In genomic region chr7:77464589-77464988, GRCh38 we compare ENCODE assay signal across 21 cellular contexts. TPM values are rescaled to one million over a fixed set of nuclear protein-coding genes. Genes with fewer than 3 reads are reported as not detected.
DNase-seq lines count a peak whose midpoint lies in the region; ATAC-seq and TF ChIP-seq lines count a peak whose summit lies in the region.
"Had no signal": no experiment of that assay in that cellular context is flagged by ENCODE, and none has a peak within 500 bp of the region (broad histone marks: within the 10 kb centered on the region; RNA-seq: fewer than 3 reads in every experiment).

No MANE protein-coding gene starts in this region.

- POLR2A ChIA-PET in SK-N-SH (lab: Yijun Ruan, JAX), result no interaction called here

- H2AFZ ChIP-seq in SK-N-SH (ENCODE audit: low read depth), result no peak overlapping the region

- H3K27me3 ChIP-seq in subcutaneous abdominal adipose tissue (ENCODE audit: control insufficient read depth in 5 of 5, insufficient read depth in 4 of 5, low read length in 5 of 5) (no peaks in the 10 kb centered on the region), SK-N-SH (ENCODE audit: insufficient read depth) (no peaks in the 10 kb centered on the region)
- H3K27me3 ChIP-seq: cardiac muscle cell, tibial nerve had no signal

- no peaks in the 10 kb centered on the region for H3K9me3 Mint-ChIP-seq in activated T-cell treated with anti-CD3 and anti-CD28 coated beads, Interleukin-2, amount 50 U/mL, for 24 hours
- H3K9me3 Mint-ChIP-seq: T-helper 1 cell treated with Interleukin-12 subunit alpha and Interleukin-12 subunit beta and Interleukin-4 antibody, amounts not matched to agents 30 μg/mL and 1 μg/mL, for 36 hours had no signal

- H3K36me3 Mint-ChIP-seq in activated T-cell treated with anti-CD3 and anti-CD28 coated beads, Interleukin-2, amount 50 U/mL, for 24 hours (ENCODE audit: low read depth), result no peaks in the 10 kb centered on the region
- H3K36me3 Mint-ChIP-seq: CD8-positive, alpha-beta T cell; mesothelial cell of epicardium had no signal

- TF ChIP-seq EP300 in SK-N-SH (IDR thresholded peaks at IDR 0.05; ENCODE audit: borderline replicate concordance in 1 of 2, low read depth in 1 of 2, low read length in 1 of 2), result no peak

- no peak for TF ChIP-seq CTCF in SK-N-SH (IDR thresholded peaks at IDR 0.05)

- WGBS in SK-N-SH (ENCODE audit: low lambda C conversion rate), result 91% methylated on average over 4 of the region's 4 CpGs

- no peak overlapping the region for H3K4me3 Mint-ChIP-seq in activated T-cell treated with anti-CD3 and anti-CD28 coated beads, Interleukin-2, amount 50 U/mL, for 24 hours
- H3K4me3 Mint-ChIP-seq: CD8-positive, alpha-beta T cell; mesothelial cell of epicardium; T-helper 1 cell treated with Interleukin-12 subunit alpha and Interleukin-12 subunit beta and Interleukin-4 antibody, amounts not matched to agents 30 μg/mL and 1 μg/mL, for 36 hours had no signal

- H3K4me1 Mint-ChIP-seq in activated T-cell treated with anti-CD3 and anti-CD28 coated beads, Interleukin-2, amount 50 U/mL, for 24 hours (ENCODE audit: low read depth), result peaks cover 19% of the 10 kb centered on the region
- H3K4me1 Mint-ChIP-seq: mesothelial cell of epicardium had no signal

- no peak for DNase-seq in activated T-cell treated with anti-CD3 and anti-CD28 coated beads, Interleukin-2, amount 50 U/mL, for 24 hours
- DNase-seq in activated T-cell treated with anti-CD3 and anti-CD28 coated beads, Interleukin-2, amount 50 U/mL, for 48 hours, result no peak
- no peak for DNase-seq in NCI-H526 (lab: John Stamatoyannopoulos, UW)
- no peak for DNase-seq in activated effector memory CD4-positive, alpha-beta T cell treated with anti-CD3 and anti-CD28 coated beads, Interleukin-2, amount 50 U/mL, for 16 hours
- DNase-seq in SK-N-SH, result no peak
- DNase-seq: activated CD4-positive, alpha-beta T cell treated with anti-CD3 and anti-CD28 coated beads, Interleukin-2, amount 50 U/mL, for 48 hours; activated naive CD4-positive, alpha-beta T cell; CD8-positive, alpha-beta T cell; GDM1; islet precursor cell; NCI-H2227 treated with DMSO at 0.1 percent for 48 hours; stimulated activated CD4-positive, alpha-beta T cell treated with anti-CD3 and anti-CD28 coated beads, Interleukin-12 subunit alpha, Interleukin-12 subunit beta, amount 100 ng/mL, for 4 hours had no signal

- H3K4me1 ChIP-seq in subcutaneous abdominal adipose tissue (ENCODE audit: control insufficient read depth in 5 of 5, insufficient read depth in 5 of 5, low read length in 5 of 5) (peaks cover 0 to 9% (median 0%) of the 10 kb centered on the region in 5 donors), SK-N-SH (ENCODE audit: control insufficient read depth in 1 of 2, insufficient read depth in 2 of 2, low read depth in 1 of 2, low read length in 1 of 2) (no peaks in the 10 kb centered on the region)
- H3K4me1 ChIP-seq: tibial nerve had no signal

- peak; percentile 60 for ATAC-seq in HG02610 (IDR thresholded peaks at IDR 0.05; ENCODE audit: unreplicated experiment)
- peak; percentile 57 for ATAC-seq in HG03442 (IDR thresholded peaks at IDR 0.05; ENCODE audit: unreplicated experiment)
- ATAC-seq: CD8-positive, alpha-beta T cell; HCT116; Panc1 had no signal

- peak overlapping the region in 1 of 5 donors; percentile 66 for H3K9ac ChIP-seq in subcutaneous abdominal adipose tissue (ENCODE audit: low read length in 5 of 5)
- H3K9ac ChIP-seq in SK-N-SH, result no peak overlapping the region

- TF ChIP-seq RAD21 in SK-N-SH (IDR thresholded peaks at IDR 0.05; ENCODE audit: low read length), result no peak

- H3K4me3 ChIP-seq in subcutaneous abdominal adipose tissue (ENCODE audit: low read depth in 1 of 5, low read length in 5 of 5), result no peak overlapping the region
- no peak overlapping the region for H3K4me3 ChIP-seq in SK-N-SH (ENCODE audit: low read depth in 2 of 2, low read length in 1 of 2)
- H3K4me3 ChIP-seq: cardiac muscle cell, tibial nerve had no signal

- H3F3A ChIP-seq in SK-N-SH (replicated peaks; ENCODE audit: insufficient read depth), result no peaks in the 10 kb centered on the region

- no peaks in the 10 kb centered on the region for H3K79me2 ChIP-seq in SK-N-SH (ENCODE audit: insufficient read depth)

- CTCF ChIA-PET in SK-N-SH (lab: Yijun Ruan, JAX), result no interaction called here

- no peaks in the 10 kb centered on the region for H4K20me1 ChIP-seq in SK-N-SH (ENCODE audit: insufficient read depth)

- H3K27me3 Mint-ChIP-seq in activated T-cell treated with anti-CD3 and anti-CD28 coated beads, Interleukin-2, amount 50 U/mL, for 24 hours, result no peaks in the 10 kb centered on the region

- H3K36me3 ChIP-seq in subcutaneous abdominal adipose tissue (ENCODE audit: control insufficient read depth in 5 of 5, insufficient read depth in 5 of 5, low read length in 5 of 5), result no peaks in the 10 kb centered on the region
- H3K36me3 ChIP-seq in SK-N-SH (replicated peaks in 1 of 2; ENCODE audit: control insufficient read depth in 1 of 2, insufficient read depth in 2 of 2, low read length in 1 of 2), result no peaks in the 10 kb centered on the region
- H3K36me3 ChIP-seq: cardiac muscle cell, tibial nerve had no signal

- peak overlapping the region; percentile 72 for H3K27ac Mint-ChIP-seq in activated T-cell treated with anti-CD3 and anti-CD28 coated beads, Interleukin-2, amount 50 U/mL, for 24 hours
- H3K27ac Mint-ChIP-seq: CD8-positive, alpha-beta T cell; mesothelial cell of epicardium; T-helper 1 cell treated with Interleukin-12 subunit alpha and Interleukin-12 subunit beta and Interleukin-4 antibody, amounts not matched to agents 30 μg/mL and 1 μg/mL, for 36 hours had no signal

- peak overlapping the region; percentile 86 for H3K27ac ChIP-seq in subcutaneous abdominal adipose tissue (ENCODE audit: low read depth, low read length)
- no peak overlapping the region for H3K27ac ChIP-seq in SK-N-SH (ENCODE audit: low read depth in 2 of 2, low read length in 1 of 2)
- H3K27ac ChIP-seq: cardiac muscle cell, tibial nerve had no signal

- no peaks in the 10 kb centered on the region for H3K9me3 ChIP-seq in subcutaneous abdominal adipose tissue (ENCODE audit: control insufficient read depth in 5 of 5, low read length in 5 of 5)
- no peaks in the 10 kb centered on the region for H3K9me3 ChIP-seq in SK-N-SH
- H3K9me3 ChIP-seq: tibial nerve had no signal

- H3K4me2 ChIP-seq in SK-N-SH, result no peak overlapping the region

- no peaks in the 10 kb centered on the region for H3K9me2 ChIP-seq in SK-N-SH

TF ChIP-seq in SK-N-SH, 30 proteins besides CTCF, POLR2A, EP300 and RAD21 (continues in another document):
- TF ChIP-seq SIN3A (IDR thresholded peaks at IDR 0.05; ENCODE audit: borderline replicate concordance, low read depth, low read length) (no peak), IRF3 (IDR thresholded peaks at IDR 0.05; ENCODE audit: low read depth, low read length) (no peak), RXRA (IDR thresholded peaks at IDR 0.05; ENCODE audit: borderline replicate concordance, low read depth) (no peak), ELF1 (IDR thresholded peaks at IDR 0.05) (no peak), EZH2phosphoT487 (IDR thresholded peaks at IDR 0.05; ENCODE audit: borderline replicate concordance, low read depth) (no peak), CHD2 (IDR thresholded peaks at IDR 0.05; ENCODE audit: low read length, partially characterized antibody) (no peak), MAX (IDR thresholded peaks at IDR 0.05; ENCODE audit: low read depth) (no peak), USF1 (IDR thresholded peaks at IDR 0.05; ENCODE audit: borderline replicate concordance, low read depth) (no peak)
- TF ChIP-seq, protein P1, sequence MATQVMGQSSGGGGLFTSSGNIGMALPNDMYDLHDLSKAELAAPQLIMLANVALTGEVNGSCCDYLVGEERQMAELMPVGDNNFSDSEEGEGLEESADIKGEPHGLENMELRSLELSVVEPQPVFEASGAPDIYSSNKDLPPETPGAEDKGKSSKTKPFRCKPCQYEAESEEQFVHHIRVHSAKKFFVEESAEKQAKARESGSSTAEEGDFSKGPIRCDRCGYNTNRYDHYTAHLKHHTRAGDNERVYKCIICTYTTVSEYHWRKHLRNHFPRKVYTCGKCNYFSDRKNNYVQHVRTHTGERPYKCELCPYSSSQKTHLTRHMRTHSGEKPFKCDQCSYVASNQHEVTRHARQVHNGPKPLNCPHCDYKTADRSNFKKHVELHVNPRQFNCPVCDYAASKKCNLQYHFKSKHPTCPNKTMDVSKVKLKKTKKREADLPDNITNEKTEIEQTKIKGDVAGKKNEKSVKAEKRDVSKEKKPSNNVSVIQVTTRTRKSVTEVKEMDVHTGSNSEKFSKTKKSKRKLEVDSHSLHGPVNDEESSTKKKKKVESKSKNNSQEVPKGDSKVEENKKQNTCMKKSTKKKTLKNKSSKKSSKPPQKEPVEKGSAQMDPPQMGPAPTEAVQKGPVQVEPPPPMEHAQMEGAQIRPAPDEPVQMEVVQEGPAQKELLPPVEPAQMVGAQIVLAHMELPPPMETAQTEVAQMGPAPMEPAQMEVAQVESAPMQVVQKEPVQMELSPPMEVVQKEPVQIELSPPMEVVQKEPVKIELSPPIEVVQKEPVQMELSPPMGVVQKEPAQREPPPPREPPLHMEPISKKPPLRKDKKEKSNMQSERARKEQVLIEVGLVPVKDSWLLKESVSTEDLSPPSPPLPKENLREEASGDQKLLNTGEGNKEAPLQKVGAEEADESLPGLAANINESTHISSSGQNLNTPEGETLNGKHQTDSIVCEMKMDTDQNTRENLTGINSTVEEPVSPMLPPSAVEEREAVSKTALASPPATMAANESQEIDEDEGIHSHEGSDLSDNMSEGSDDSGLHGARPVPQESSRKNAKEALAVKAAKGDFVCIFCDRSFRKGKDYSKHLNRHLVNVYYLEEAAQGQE (IDR thresholded peaks at IDR 0.05; ENCODE audit: low read depth, low read length), result no peak

RNA-seq across cellular contexts. Expression of gene GSAP, which starts 48.4 kb away (rescaled TPM):
- polyA plus RNA-seq in SK-N-SH (2012; rRNA removed), result 5.9 and 7.5 TPM in 2 replicates
- 5.7 and 6.2 TPM in 2 replicates for polyA plus RNA-seq in SK-N-SH (2012; cell fraction: cytosol; rRNA removed)
- polyA plus RNA-seq in SK-N-SH (2012; cell fraction: nucleus; rRNA removed), result 20.4 and 29.3 TPM in 2 replicates
